Comparison of ENCODE assay signal across 8 cellular contexts in the genomic region with DNA sequence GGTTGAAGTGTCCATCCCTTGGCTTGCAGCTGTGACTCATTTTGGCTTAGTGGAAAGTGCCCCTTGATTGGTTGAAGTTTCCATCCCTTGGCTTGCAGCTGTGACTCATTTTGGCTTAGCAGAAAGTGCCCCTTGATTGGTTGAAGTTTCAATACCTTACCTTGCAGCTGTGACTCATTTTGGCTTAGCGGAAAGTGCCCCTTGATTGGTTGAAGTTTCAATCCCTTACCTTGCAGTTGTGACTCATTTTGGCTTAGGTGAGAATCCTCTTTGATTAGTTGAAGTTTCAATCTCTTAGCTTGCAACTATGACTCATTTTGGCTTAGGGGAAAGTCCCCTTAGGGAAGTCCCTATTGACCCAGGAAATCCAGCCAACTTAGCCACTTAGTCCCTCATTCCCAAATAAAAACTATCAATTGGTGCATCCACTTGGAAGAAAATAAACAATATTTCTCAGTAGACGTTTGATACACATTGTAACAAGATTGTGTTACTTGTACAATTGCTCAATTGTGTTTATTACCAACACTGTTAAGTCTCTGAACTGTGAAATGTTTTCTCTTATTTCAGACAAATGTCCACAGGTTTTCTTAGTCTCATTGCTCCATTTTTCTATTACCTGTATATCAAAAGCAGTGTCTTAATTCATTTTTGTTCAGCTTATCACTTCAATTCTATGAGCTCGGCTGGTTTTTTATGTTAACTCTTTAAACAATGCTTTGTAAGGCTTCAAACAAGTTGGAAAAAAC.
DNase-seq lines count a peak whose midpoint lies in the region; ATAC-seq, FAIRE-seq and TF ChIP-seq lines count a peak whose summit lies in the region.

No MANE protein-coding gene starts in this region.

- ATAC-seq in A549 (no peak), GM19397 (IDR thresholded peaks at IDR 0.05; ENCODE audit: unreplicated experiment) (peak; percentile 85), HG03280 (IDR thresholded peaks at IDR 0.05; ENCODE audit: unreplicated experiment) (peak; percentile 82)
- ATAC-seq in stimulated activated naive CD8-positive, alpha-beta T cell treated with anti-CD3 and anti-CD28 coated beads, Interleukin-15, amount 100 ng/mL, for 72 hours: peak; percentile 86

- no peaks in the 10 kb centered on the region for H3K9me3 ChIP-seq in A549
- no peaks in the 10 kb centered on the region for H3K9me3 ChIP-seq in tibial nerve

- DNase-seq in A549 (ENCODE audit: low read depth in 1 of 2, low spot score in 1 of 2): peak; percentile 1 to 21
- DNase-seq in stimulated activated naive CD8-positive, alpha-beta T cell treated with anti-CD3 and anti-CD28 coated beads, Interleukin-15, amount 100 ng/mL, for 72 hours: peak; percentile 37 to 75
- DNase-seq in midbrain (lab: John Stamatoyannopoulos, UW): no peak
- DNase-seq in tibial nerve (ENCODE audit: low spot score in 2 of 2): no peak
- DNase-seq in cardiac septum (ENCODE audit: low spot score): no peak

- H3K27me3 ChIP-seq in tibial nerve: no peaks in the 10 kb centered on the region

- CTCF ChIA-PET in A549 (lab: Yijun Ruan, JAX): no interaction called here

- no peak for TF ChIP-seq EP300 in A549 (IDR thresholded peaks at IDR 0.05)
- no peak for TF ChIP-seq EP300 in tibial nerve (IDR thresholded peaks at IDR 0.05)

- no peak for TF ChIP-seq RAD21 in A549 (conservative IDR thresholded peaks at IDR 0.05 in 1 of 2, IDR thresholded peaks at IDR 0.05 in 1 of 2)

- H3K4me3 ChIP-seq in A549 (no peak overlapping the region), tibial nerve (no peak overlapping the region)

- intact Hi-C loops in cardiac septum (cut with DNase I): no loop called here

- peaks cover 12% of the 10 kb centered on the region for H3K4me1 Mint-ChIP-seq in activated naive CD4-positive, alpha-beta T cell treated with anti-CD3 and anti-CD28 coated beads, Interleukin-2, amount 50 U/mL, for 24 hours
- peaks cover 29% of the 10 kb centered on the region for H3K4me1 Mint-ChIP-seq in stimulated activated naive CD8-positive, alpha-beta T cell treated with anti-CD3 and anti-CD28 coated beads, Interleukin-15, amount 100 ng/mL, for 72 hours

- no peaks in the 10 kb centered on the region for H3K27me3 Mint-ChIP-seq in activated naive CD4-positive, alpha-beta T cell treated with anti-CD3 and anti-CD28 coated beads, Interleukin-2, amount 50 U/mL, for 24 hours
- no peaks in the 10 kb centered on the region for H3K27me3 Mint-ChIP-seq in stimulated activated naive CD8-positive, alpha-beta T cell treated with anti-CD3 and anti-CD28 coated beads, Interleukin-15, amount 100 ng/mL, for 72 hours

- H3K27ac ChIP-seq in A549 (no peak overlapping the region), tibial nerve (no peak overlapping the region)

- H3K4me2 ChIP-seq in A549: no peak overlapping the region

- POLR2A ChIA-PET in A549 (lab: Yijun Ruan, JAX): no interaction called here

- FAIRE-seq in A549 (lab: Jason Lieb, UNC): no peak

- H3K4me1 ChIP-seq in A549: no peaks in the 10 kb centered on the region
- H3K4me1 ChIP-seq in tibial nerve: no peaks in the 10 kb centered on the region

- H3K9me3 Mint-ChIP-seq in activated naive CD4-positive, alpha-beta T cell treated with anti-CD3 and anti-CD28 coated beads, Interleukin-2, amount 50 U/mL, for 24 hours: peaks cover 4% of the 10 kb centered on the region
- peaks cover 30 to 41% of the 10 kb centered on the region in 2 donors for H3K9me3 Mint-ChIP-seq in stimulated activated naive CD8-positive, alpha-beta T cell treated with anti-CD3 and anti-CD28 coated beads, Interleukin-15, amount 100 ng/mL, for 72 hours

- TF ChIP-seq CTCF in A549 (IDR thresholded peaks at IDR 0.05) (no peak), tibial nerve (IDR thresholded peaks at IDR 0.05) (no peak)

- peak overlapping the region; percentile 26 for H3K27ac Mint-ChIP-seq in activated naive CD4-positive, alpha-beta T cell treated with anti-CD3 and anti-CD28 coated beads, Interleukin-2, amount 50 U/mL, for 24 hours
- no peak overlapping the region for H3K27ac Mint-ChIP-seq in stimulated activated naive CD8-positive, alpha-beta T cell treated with anti-CD3 and anti-CD28 coated beads, Interleukin-15, amount 100 ng/mL, for 72 hours

- no peaks in the 10 kb centered on the region for H3K36me3 Mint-ChIP-seq in activated naive CD4-positive, alpha-beta T cell treated with anti-CD3 and anti-CD28 coated beads, Interleukin-2, amount 50 U/mL, for 24 hours

- no peak overlapping the region for H3K4me3 Mint-ChIP-seq in activated naive CD4-positive, alpha-beta T cell treated with anti-CD3 and anti-CD28 coated beads, Interleukin-2, amount 50 U/mL, for 24 hours
- peak overlapping the region in 1 of 2 donors; percentile 44 for H3K4me3 Mint-ChIP-seq in stimulated activated naive CD8-positive, alpha-beta T cell treated with anti-CD3 and anti-CD28 coated beads, Interleukin-15, amount 100 ng/mL, for 72 hours

- no peak for TF ChIP-seq POLR2A in A549 (IDR thresholded peaks at IDR 0.05; ENCODE audit: low read length)
- TF ChIP-seq POLR2A in tibial nerve (IDR thresholded peaks at IDR 0.05): no peak

- 15% methylated on average over 3 of the region's 3 CpGs for WGBS in A549 (ENCODE audit: missing lambda C conversion rate)
- 59 to 68% methylated on average over 3 of the region's 3 CpGs for WGBS in tibial nerve, 2 donors

- no peaks in the 10 kb centered on the region for H3K36me3 ChIP-seq in tibial nerve

TF ChIP-seq in A549, 52 proteins besides CTCF, POLR2A, EP300 and RAD21:
- TF ChIP-seq HOXB13 (CRISPR knock-in tag; IDR thresholded peaks at IDR 0.05; ENCODE audit: low read depth): no peak
- TF ChIP-seq CBX8 (IDR thresholded peaks at IDR 0.05): no peak
- no peak for TF ChIP-seq HDAC2 (IDR thresholded peaks at IDR 0.05)
- TF ChIP-seq FOSL2 (IDR thresholded peaks at IDR 0.05): no peak
- TF ChIP-seq FOSL2 (CRISPR knock-in tag; IDR thresholded peaks at IDR 0.05): peak; percentile 62

Comparison
In these comparisons a context has a peak if more than half of its experiments do, and no peak if none do; other contexts are left out.
1. ATAC-seq: peak in GM19397 (single experiment), HG03280 (single experiment) and stimulated activated naive CD8-positive, alpha-beta T cell treated with anti-CD3 and anti-CD28 coated beads, Interleukin-15, amount 100 ng/mL, for 72 hours (single experiment); none in A549 (0 of 2).
2. DNase-seq: peak in A549 (2 of 2) and stimulated activated naive CD8-positive, alpha-beta T cell treated with anti-CD3 and anti-CD28 coated beads, Interleukin-15, amount 100 ng/mL, for 72 hours (2 of 2); none in midbrain (single experiment), tibial nerve (0 of 2) and cardiac septum (single experiment).